In the genomic region with DNA sequence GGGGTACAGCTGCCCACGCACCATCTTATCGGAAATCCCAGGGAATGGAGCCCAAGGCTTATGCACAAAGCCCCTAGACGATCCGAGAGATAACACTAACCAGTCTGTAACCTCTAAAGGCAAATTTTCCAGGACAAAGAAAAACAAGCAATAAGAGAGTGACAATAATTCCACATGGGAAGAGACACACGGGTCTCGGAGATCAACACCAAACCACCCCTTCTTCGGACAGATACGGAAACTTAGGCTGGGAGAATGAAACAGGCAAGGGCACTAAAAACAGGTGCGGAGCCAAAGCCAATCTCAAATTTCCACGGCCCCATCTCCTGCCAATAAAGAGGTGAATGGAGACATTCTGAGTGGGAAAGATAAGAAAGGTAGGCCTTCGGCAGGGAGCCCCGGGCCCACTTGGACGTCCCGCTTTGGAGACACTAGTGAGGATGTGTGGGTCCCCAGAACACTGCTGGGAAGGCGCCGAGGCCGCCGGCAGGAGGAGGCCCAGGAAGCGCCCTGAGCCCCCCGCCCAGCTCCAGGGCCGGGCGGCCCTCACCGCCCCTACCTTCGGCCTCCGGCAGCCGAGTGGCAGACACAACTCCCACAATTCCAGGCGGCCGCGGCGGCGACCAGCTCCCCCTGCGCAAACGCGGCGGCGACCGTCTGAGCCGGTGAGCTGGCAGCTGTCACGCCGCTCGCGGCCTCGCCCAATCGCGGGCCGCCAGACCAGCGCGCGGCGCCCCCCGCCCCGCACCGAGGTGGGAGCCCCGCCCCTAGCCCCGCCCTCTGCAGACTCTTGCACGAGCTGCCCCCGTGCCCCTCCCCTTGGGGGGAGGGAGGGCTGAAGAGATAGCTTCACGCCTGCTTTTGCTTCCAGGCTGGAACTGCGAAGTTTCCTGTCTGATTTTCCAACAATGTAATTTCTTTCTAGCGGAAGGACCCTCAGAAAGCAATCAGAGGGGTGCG, we compare ENCODE assay signal across 8 cellular contexts. TPM values are rescaled to one million over a fixed set of nuclear protein-coding genes. Genes with fewer than 3 reads are reported as not detected.
DNase-seq lines count a peak whose midpoint lies in the region; ATAC-seq and TF ChIP-seq lines count a peak whose summit lies in the region.

A gene (minus strand): TSS at position 659 of the 960 bp plus-strand sequence. CDS start 70,525 bp downstream, outside the sequence.

- H3K4me1 ChIP-seq in BLaER1 (peaks cover 23% of the 10 kb centered on the region), colonic mucosa (no peaks in the 10 kb centered on the region)

- ATAC-seq in GM19328 (IDR thresholded peaks at IDR 0.05; ENCODE audit: unreplicated experiment) (peak; percentile 94), HG03469 (IDR thresholded peaks at IDR 0.05; ENCODE audit: unreplicated experiment) (peak; percentile 92)

- H3K4me2 ChIP-seq in BLaER1, result peak within 1 kb of the TSS; percentile 97

- H3K9ac ChIP-seq in BLaER1, result peak within 1 kb of the TSS; percentile 96
- peak within 1 kb of the TSS; percentile 87 to 93 for H3K9ac ChIP-seq in colonic mucosa (ENCODE audit: low read depth in 2 of 2, low read length in 2 of 2)

- peak within 1 kb of the TSS; percentile 93 for H3K4me3 Mint-ChIP-seq in activated CD4-positive, alpha-beta T cell treated with anti-CD3 and anti-CD28 coated beads, Interleukin-2, amount 10 ng/mL, durations not matched to agents 24 days and 14 days

- H3K27me3 ChIP-seq in BLaER1, result no peaks in the 10 kb centered on the region
- no peaks in the 10 kb centered on the region for H3K27me3 ChIP-seq in colonic mucosa
- H3K27me3 ChIP-seq in layer of hippocampus (ENCODE audit: control insufficient read depth, insufficient read depth, low read length), result no peaks in the 10 kb centered on the region

- no peaks in the 10 kb centered on the region for H4K20me1 ChIP-seq in BLaER1

- no peaks in the 10 kb centered on the region for H3K9me3 ChIP-seq in BLaER1
- no peaks in the 10 kb centered on the region for H3K9me3 ChIP-seq in colonic mucosa

- no peak for TF ChIP-seq CTCF in colonic mucosa (IDR thresholded peaks at IDR 0.05)

- H3K27ac ChIP-seq in BLaER1, result peak within 1 kb of the TSS; percentile 95
- H3K27ac ChIP-seq in colonic mucosa, result peak within 1 kb of the TSS; percentile 90
- peak within 1 kb of the TSS; percentile 88 for H3K27ac ChIP-seq in layer of hippocampus (ENCODE audit: low read depth, low read length)

- H3K27me3 Mint-ChIP-seq in activated CD4-positive, alpha-beta T cell treated with anti-CD3 and anti-CD28 coated beads, Interleukin-2, amount 10 ng/mL, durations not matched to agents 24 days and 14 days, result no peaks in the 10 kb centered on the region

- peaks cover 14% of the 10 kb centered on the region for H3K36me3 Mint-ChIP-seq in activated CD4-positive, alpha-beta T cell treated with anti-CD3 and anti-CD28 coated beads, Interleukin-2, amount 10 ng/mL, durations not matched to agents 24 days and 14 days (ENCODE audit: low read depth)

- H3K4me1 Mint-ChIP-seq in activated CD4-positive, alpha-beta T cell treated with anti-CD3 and anti-CD28 coated beads, Interleukin-2, amount 10 ng/mL, durations not matched to agents 24 days and 14 days, result peaks cover 21% of the 10 kb centered on the region

- peak within 1 kb of the TSS; percentile 89 for H3K27ac Mint-ChIP-seq in activated CD4-positive, alpha-beta T cell treated with anti-CD3 and anti-CD28 coated beads, Interleukin-2, amount 10 ng/mL, durations not matched to agents 24 days and 14 days

- peak; percentile 98 for DNase-seq in NCI-H526 treated with DMSO at 0.1 percent for 48 hours (lab: John Stamatoyannopoulos, UW)
- peak; percentile 98 for DNase-seq in activated CD4-positive, alpha-beta T cell treated with anti-CD3 and anti-CD28 coated beads, Interleukin-2, amount 10 ng/mL, durations not matched to agents 24 days and 14 days
- peak; percentile 99 for DNase-seq in colonic mucosa
- peak; percentile 95 to 98 (median 96) for DNase-seq in stimulated activated CD4-positive, alpha-beta T cell treated with anti-CD3 and anti-CD28 coated beads, Interleukin-1b, Interleukin-23, amount 100 ng/mL, for 24 hours (ENCODE audit: low read depth in 4 of 4, low spot score in 1 of 4)

- H3K4me3 ChIP-seq in BLaER1 (peak within 1 kb of the TSS; percentile 82), colonic mucosa (peak within 1 kb of the TSS; percentile 71)

- H3K9me3 Mint-ChIP-seq in activated CD4-positive, alpha-beta T cell treated with anti-CD3 and anti-CD28 coated beads, Interleukin-2, amount 10 ng/mL, durations not matched to agents 24 days and 14 days, result no peaks in the 10 kb centered on the region

- H3K36me3 ChIP-seq in BLaER1 (peaks cover 6% of the 10 kb centered on the region; the same call in 1 of the 2 replicates), colonic mucosa (no peaks in the 10 kb centered on the region)

- intact Hi-C loops in activated CD4-positive, alpha-beta T cell treated with anti-CD3 and anti-CD28 coated beads, Interleukin-2, amount 10 ng/mL, durations not matched to agents 24 days and 14 days (cut with micrococcal nuclease), result loop anchor here (1.0 to 5.0 kb wide), 4 partner anchors 49 to 986 kb away; a partner anchor contains a TSS
- intact Hi-C loops in colonic mucosa (cut with DNase I), result no loop called here

RNA-seq across cellular contexts. Expression of the gene that starts here (rescaled TPM):
- total RNA-seq in activated CD4-positive, alpha-beta T cell treated with anti-CD3 and anti-CD28 coated beads, Interleukin-2, amount 10 ng/mL, durations not matched to agents 24 days and 14 days, result 31.1 and 40.5 TPM in 2 replicates
- total RNA-seq in colonic mucosa, result 10 to 100 TPM; 31.6 to 64.4 TPM

Comparison
In these comparisons a context has a peak if more than half of its experiments do, and no peak if none do; other contexts are left out.
1. Peak in every context shown above with its lines: DNase-seq, ATAC-seq, H3K4me3 ChIP-seq and H3K27ac ChIP-seq.